In genomic region chr11:63564056-63564784, GRCh38 we compare ENCODE assay signal across 1 cellular context.
TF ChIP-seq lines count a peak whose summit lies in the region.

No MANE protein-coding gene starts in this region.

TF ChIP-seq in GM23338, 12 proteins besides CTCF, POLR2A, EP300 and RAD21:
- TF ChIP-seq REST (IDR thresholded peaks at IDR 0.05; ENCODE audit: unreplicated experiment), result no peak
- no peak for TF ChIP-seq ETS1 (IDR thresholded peaks at IDR 0.05)
- no peak for TF ChIP-seq EZH2phosphoT487 (IDR thresholded peaks at IDR 0.05; ENCODE audit: unreplicated experiment)
- no peak for TF ChIP-seq ZNF331 (CRISPR knock-in tag; IDR thresholded peaks at IDR 0.05; ENCODE audit: low read depth)
- no peak for TF ChIP-seq JUNB (IDR thresholded peaks at IDR 0.05; ENCODE audit: unreplicated experiment)
- TF ChIP-seq CREB1 (CRISPR knock-in tag; IDR thresholded peaks at IDR 0.05; ENCODE audit: low read depth), result no peak
- TF ChIP-seq POLR2AphosphoS5 (IDR thresholded peaks at IDR 0.05; ENCODE audit: low read depth), result no peak
- TF ChIP-seq NANOG (IDR thresholded peaks at IDR 0.05; ENCODE audit: borderline replicate concordance), result no peak
- TF ChIP-seq EZH2 (IDR thresholded peaks at IDR 0.05; ENCODE audit: low read depth, unreplicated experiment), result no peak
- TF ChIP-seq ZNF114 (CRISPR knock-in tag; IDR thresholded peaks at IDR 0.05), result no peak
- no peak for TF ChIP-seq STAT1 (IDR thresholded peaks at IDR 0.05; ENCODE audit: unreplicated experiment)
- TF ChIP-seq ZNF462 (CRISPR knock-in tag; IDR thresholded peaks at IDR 0.05), result no peak
